ENCODE assay signal across 27 cellular contexts in the genomic region with DNA sequence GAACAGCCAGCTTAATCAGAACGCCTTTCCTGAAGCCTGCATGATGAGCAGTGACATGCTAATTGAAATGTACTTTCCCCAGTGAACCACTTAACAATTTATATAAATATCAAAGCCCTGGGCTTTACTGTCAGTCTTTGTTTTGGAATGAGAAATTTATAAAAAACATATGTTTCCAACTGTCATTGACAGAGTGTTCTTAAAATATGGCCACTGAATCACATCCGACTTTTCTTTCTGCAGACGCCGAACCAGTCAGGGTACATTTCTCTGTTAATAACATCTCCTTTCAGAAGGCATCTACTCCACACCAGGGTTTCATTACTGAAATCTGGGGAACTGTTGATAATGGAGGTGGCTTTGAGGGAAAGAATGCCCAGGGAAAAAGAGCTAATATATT.
"Had no signal": no experiment of that assay in that cellular context is flagged by ENCODE, and none has a peak within 500 bp of the region (broad histone marks: within the 10 kb centered on the region; RNA-seq: fewer than 3 reads in every experiment).

No MANE protein-coding gene starts in this region.

- ATAC-seq: activated naive CD4-positive, alpha-beta T cell treated with anti-CD3 and anti-CD28 coated beads, Interleukin-2, amount 50 U/mL, for 72 hours; activated naive CD8-positive, alpha-beta T cell treated with anti-CD3 and anti-CD28 coated beads, Interleukin-2, amount 50 U/mL, for 24 hours; activated T-cell treated with anti-CD3 and anti-CD28 coated beads, Interleukin-2, amount 50 U/mL, for 4 hours; T-helper 17 cell; WTC11 had no signal

- H3K4me3 ChIP-seq: ascending aorta, SJSA1 had no signal

- H3K4me1 ChIP-seq: ascending aorta had no signal

- H3K36me3 ChIP-seq: ascending aorta, SJSA1 had no signal

- DNase-seq: activated CD4-positive, alpha-beta memory T cell treated with anti-CD3 and anti-CD28 coated beads for 36 hours; activated CD4-positive, alpha-beta T cell treated with anti-CD3 and anti-CD28 coated beads for 1 hour; activated CD4-positive, alpha-beta T cell treated with anti-CD3 and anti-CD28 coated beads, Interleukin-2, amount 10 ng/mL, durations not matched to agents 7 days and 5 days; activated CD8-positive, alpha-beta memory T cell treated with anti-CD3 and anti-CD28 coated beads for 24 hours; activated effector memory CD4-positive, alpha-beta T cell treated with anti-CD3 and anti-CD28 coated beads, Interleukin-2, amount 50 U/mL, for 16 hours; activated naive CD4-positive, alpha-beta T cell treated with Interleukin-2 at 50 U/mL for 16 hours; activated naive CD8-positive, alpha-beta T cell treated with anti-CD3 and anti-CD28 coated beads, Interleukin-2, amount 50 U/mL, for 24 hours; activated T-cell treated with anti-CD3 and anti-CD28 coated beads, Interleukin-2, amount 50 U/mL, for 4 hours; amniotic stem cell; cerebellar nuclear complex; Kasumi-1; KBM-7; NCI-H1092; NCI-H1417; NCI-H2029; NCI-H2107; NCI-H2171 treated with DMSO at 0.1 percent for 48 hours; NCI-H226; NCI-H510A; NK-92 treated with Interleukin-12 subunit alpha and Interleukin-12 subunit beta, amount 100 ng/mL, for 24 hours; SHP77; T-helper 17 cell; T-helper 9 cell had no signal

- H3K9me3 ChIP-seq: ascending aorta, SJSA1 had no signal

- H3K27ac ChIP-seq: ascending aorta, SJSA1 had no signal

- H3K27me3 ChIP-seq: ascending aorta, SJSA1 had no signal
